In genomic region chr10:8356283-8356682, GRCh38 we compare ENCODE assay signal across 32 cellular contexts.
"Had no signal": no experiment of that assay in that cellular context is flagged by ENCODE, and none has a peak within 500 bp of the region (broad histone marks: within the 10 kb centered on the region; RNA-seq: fewer than 3 reads in every experiment).

No MANE protein-coding gene starts in this region.

- H3K4me1 ChIP-seq: ascending aorta, colonic mucosa, esophagus squamous epithelium, gastroesophageal sphincter, heart right ventricle had no signal

- H3K9me3 Mint-ChIP-seq: activated CD4-positive, alpha-beta memory T cell treated with anti-CD3 and anti-CD28 coated beads for 36 hours; activated CD4-positive, alpha-beta T cell treated with anti-CD3 and anti-CD28 coated beads, Interleukin-2, amount 10 ng/mL, durations not matched to agents 24 days and 14 days; activated naive CD4-positive, alpha-beta T cell treated with anti-CD3 and anti-CD28 coated beads, Interleukin-2, amount 50 U/mL, for 72 hours had no signal

- H3K36me3 Mint-ChIP-seq: activated naive CD4-positive, alpha-beta T cell treated with anti-CD3 and anti-CD28 coated beads, Interleukin-2, amount 10 ng/mL, durations not matched to agents 7 days and 5 days had no signal

- H3K36me3 ChIP-seq: ascending aorta, brain microvascular endothelial cell, colonic mucosa, esophagus squamous epithelium, gastroesophageal sphincter, heart right ventricle had no signal

- H3K4me1 Mint-ChIP-seq: activated naive CD4-positive, alpha-beta T cell treated with anti-CD3 and anti-CD28 coated beads, Interleukin-2, amount 10 ng/mL, durations not matched to agents 7 days and 5 days had no signal

- H3K4me3 ChIP-seq: ascending aorta, colonic mucosa, esophagus squamous epithelium, gastroesophageal sphincter, heart right ventricle, hepatocyte had no signal

- H3K9me3 ChIP-seq: ascending aorta, colonic mucosa, esophagus squamous epithelium, gastroesophageal sphincter, heart right ventricle had no signal

- H3K4me2 ChIP-seq: hepatocyte had no signal

- H2AFZ ChIP-seq: hepatocyte had no signal

- H3K79me2 ChIP-seq: hepatocyte had no signal

- H3K4me3 Mint-ChIP-seq: activated CD4-positive, alpha-beta memory T cell treated with anti-CD3 and anti-CD28 coated beads for 36 hours; activated CD4-positive, alpha-beta T cell treated with anti-CD3 and anti-CD28 coated beads for 36 hours; activated CD4-positive, alpha-beta T cell treated with anti-CD3 and anti-CD28 coated beads, Interleukin-2, amount 10 ng/mL, durations not matched to agents 24 days and 14 days; activated CD8-positive, alpha-beta memory T cell treated with anti-CD3 and anti-CD28 coated beads, Interleukin-2, amount 10 ng/mL, durations not matched to agents 7 days and 5 days; activated CD8-positive, alpha-beta T cell treated with anti-CD3 and anti-CD28 coated beads, Interleukin-2, amount 10 ng/mL, durations not matched to agents 7 days and 5 days; activated naive CD4-positive, alpha-beta T cell treated with anti-CD3 and anti-CD28 coated beads, Interleukin-2, amount 10 ng/mL, durations not matched to agents 7 days and 5 days; activated naive CD8-positive, alpha-beta T cell treated with anti-CD3 and anti-CD28 coated beads, Interleukin-2, amount 10 ng/mL, durations not matched to agents 7 days and 5 days; activated T-helper 1 cell treated with anti-CD3 and anti-CD28 coated beads, Interleukin-12 subunit alpha, Interleukin-12 subunit beta, Interleukin-2, Interleukin-4 antibody, amounts not matched to agents 30 ng/mL and 10 ng/mL and 1 ng/mL, durations not matched to agents 14 hours and 24 hours and 36 hours; T-helper 1 cell treated with Interleukin-12 subunit alpha and Interleukin-12 subunit beta and Interleukin-4 antibody, amounts not matched to agents 30 μg/mL and 1 μg/mL, for 36 hours had no signal

- H3K27me3 ChIP-seq: ascending aorta, brain microvascular endothelial cell, colonic mucosa, hepatocyte had no signal

- DNase-seq: activated CD4-positive, alpha-beta memory T cell treated with anti-CD3 and anti-CD28 coated beads for 36 hours; activated CD4-positive, alpha-beta T cell treated with anti-CD3 and anti-CD28 coated beads for 36 hours; activated CD4-positive, alpha-beta T cell treated with anti-CD3 and anti-CD28 coated beads, Interleukin-2, amount 10 ng/mL, durations not matched to agents 24 days and 14 days; activated CD4-positive, CD25-positive, alpha-beta regulatory T cell; activated CD4-positive, CD25-positive, alpha-beta regulatory T cell treated with anti-CD3 and anti-CD28 coated beads, Interleukin-2, amount 50 U/mL, for 72 hours; activated CD8-positive, alpha-beta memory T cell treated with anti-CD3 and anti-CD28 coated beads, Interleukin-2, amount 10 ng/mL, durations not matched to agents 7 days and 5 days; activated CD8-positive, alpha-beta memory T cell treated with anti-CD3 and anti-CD28 coated beads, Interleukin-2, amount 50 U/mL, for 4 hours; activated CD8-positive, alpha-beta T cell treated with anti-CD3 and anti-CD28 coated beads, Interleukin-2, amount 10 ng/mL, durations not matched to agents 7 days and 5 days; activated gamma-delta T cell; activated naive CD4-positive, alpha-beta T cell; activated naive CD4-positive, alpha-beta T cell treated with anti-CD3 and anti-CD28 coated beads, Interleukin-2, amount 10 ng/mL, durations not matched to agents 7 days and 5 days; activated naive CD8-positive, alpha-beta T cell treated with anti-CD3 and anti-CD28 coated beads, Interleukin-2, amount 10 ng/mL, durations not matched to agents 7 days and 5 days; activated T-cell treated with anti-CD3 and anti-CD28 coated beads, Interleukin-2, amount 50 U/mL, for 1 hour; activated T-cell treated with anti-CD3 and anti-CD28 coated beads, Interleukin-2, amount 50 U/mL, for 48 hours; brain microvascular endothelial cell; central memory CD4-positive, alpha-beta T cell; cerebellar nuclear complex; colonic mucosa; effector CD8-positive, alpha-beta T cell; esophagus squamous epithelium; foreskin melanocyte; heart right ventricle had no signal

- H3K27ac ChIP-seq: ascending aorta, brain microvascular endothelial cell, colonic mucosa, epithelial cell of prostate, esophagus squamous epithelium, gastroesophageal sphincter, heart right ventricle, hepatocyte had no signal

- FAIRE-seq: bronchial epithelial cell, endometrium, endothelial cell of umbilical vein had no signal

- H3K27me3 Mint-ChIP-seq: activated CD4-positive, alpha-beta memory T cell treated with anti-CD3 and anti-CD28 coated beads for 36 hours; activated CD4-positive, alpha-beta T cell treated with anti-CD3 and anti-CD28 coated beads for 36 hours had no signal

- H3K27ac Mint-ChIP-seq: activated CD4-positive, alpha-beta memory T cell treated with anti-CD3 and anti-CD28 coated beads for 36 hours; activated CD4-positive, alpha-beta T cell treated with anti-CD3 and anti-CD28 coated beads for 36 hours; activated CD4-positive, alpha-beta T cell treated with anti-CD3 and anti-CD28 coated beads, Interleukin-2, amount 10 ng/mL, durations not matched to agents 24 days and 14 days; activated CD8-positive, alpha-beta memory T cell treated with anti-CD3 and anti-CD28 coated beads, Interleukin-2, amount 10 ng/mL, durations not matched to agents 7 days and 5 days; activated CD8-positive, alpha-beta T cell treated with anti-CD3 and anti-CD28 coated beads, Interleukin-2, amount 10 ng/mL, durations not matched to agents 7 days and 5 days; activated naive CD4-positive, alpha-beta T cell treated with anti-CD3 and anti-CD28 coated beads, Interleukin-2, amount 10 ng/mL, durations not matched to agents 7 days and 5 days; activated naive CD4-positive, alpha-beta T cell treated with anti-CD3 and anti-CD28 coated beads, Interleukin-2, amount 50 U/mL, for 72 hours; activated naive CD8-positive, alpha-beta T cell treated with anti-CD3 and anti-CD28 coated beads, Interleukin-2, amount 10 ng/mL, durations not matched to agents 7 days and 5 days; activated T-helper 1 cell treated with anti-CD3 and anti-CD28 coated beads, Interleukin-12 subunit alpha, Interleukin-12 subunit beta, Interleukin-2, Interleukin-4 antibody, amounts not matched to agents 30 ng/mL and 10 ng/mL and 1 ng/mL, durations not matched to agents 14 hours and 24 hours and 36 hours; T-helper 1 cell treated with Interleukin-12 subunit alpha and Interleukin-12 subunit beta and Interleukin-4 antibody, amounts not matched to agents 30 μg/mL and 1 μg/mL, for 36 hours had no signal

- ATAC-seq: activated CD4-positive, alpha-beta T cell treated with anti-CD3 and anti-CD28 coated beads for 36 hours; activated CD8-positive, alpha-beta memory T cell treated with anti-CD3 and anti-CD28 coated beads, Interleukin-2, amount 10 ng/mL, durations not matched to agents 7 days and 5 days; activated CD8-positive, alpha-beta T cell treated with anti-CD3 and anti-CD28 coated beads, Interleukin-2, amount 10 ng/mL, durations not matched to agents 7 days and 5 days; activated naive CD4-positive, alpha-beta T cell treated with anti-CD3 and anti-CD28 coated beads, Interleukin-2, amount 50 U/mL, for 72 hours; gastroesophageal sphincter; heart right ventricle had no signal
